In genomic region chr6:44177691-44178423, GRCh38 we compare ENCODE assay signal across 10 cellular contexts. TPM values are rescaled to one million over a fixed set of nuclear protein-coding genes. Genes with fewer than 3 reads are reported as not detected.
A peak's percentile ranks its signal among the peaks of the same experiment; 100 is the strongest.
DNase-seq lines count a peak whose midpoint lies in the region; ATAC-seq and TF ChIP-seq lines count a peak whose summit lies in the region.
"Had no signal": no experiment of that assay in that cellular context is flagged by ENCODE, and none has a peak within 500 bp of the region (broad histone marks: within the 10 kb centered on the region; RNA-seq: fewer than 3 reads in every experiment).

No MANE protein-coding gene starts in this region.

- BruUV-seq in Panc1 (replicated peaks; lab: Mats Ljungman, UMichigan) = no TSS peak

- peaks cover 5% of the 10 kb centered on the region for H3K4me1 Mint-ChIP-seq in T-helper 2 cell treated with Interferon-gamma antibody and Interleukin-4, amounts not matched to agents 5 μg/mL and 100 μg/mL, for 36 hours (ENCODE audit: low read depth)

- ATAC-seq in Panc1 (peak; percentile 72), lung (ENCODE audit: insufficient read depth, low FRiP score) (peak; percentile 41)

- intact Hi-C loops in Panc1 (cut with micrococcal nuclease; ENCODE audit: unreplicated experiment) = loop anchor here (5.0 kb wide), 1 partner anchor 44 kb away; the partner anchor contains the start of gene SLC29A1
- intact Hi-C loops in transverse colon (cut with DNase I; ENCODE audit: low total_unique reads) = loop anchor here (2.0 kb wide), 1 partner anchor 37 kb away; no protein-coding TSS in a partner anchor

- no peaks in the 10 kb centered on the region for H3K36me3 Mint-ChIP-seq in T-helper 2 cell treated with Interferon-gamma antibody and Interleukin-4, amounts not matched to agents 5 μg/mL and 100 μg/mL, for 36 hours (ENCODE audit: low read depth)

- no peak overlapping the region for H3K4me3 Mint-ChIP-seq in T-helper 2 cell treated with Interferon-gamma antibody and Interleukin-4, amounts not matched to agents 5 μg/mL and 100 μg/mL, for 36 hours

- DNase-seq in Panc1 (ENCODE audit: low read depth, low spot score) (peak; percentile 47), epithelial cell of esophagus (ENCODE audit: low read depth) (peak; percentile 64), lung (ENCODE audit: low spot score) (peak; percentile 51), transverse colon (peak; percentile 31), occipital lobe (lab: John Stamatoyannopoulos, UW) (no peak), 8988T (no peak)
- no peak for DNase-seq in T-helper 2 cell treated with Interferon-gamma antibody and Interleukin-4, amounts not matched to agents 5 μg/mL and 100 μg/mL, for 36 hours (ENCODE audit: low spot score)
- DNase-seq: activated naive CD4-positive, alpha-beta T cell had no signal

- in situ Hi-C loops in Panc1 (cut with HindIII; ENCODE audit: low pct_unique_long_range_greater_than_20kb, low sequenced_read_pairs) (no loop called here), transverse colon (cut with MboI; ENCODE audit: low pct_ligation_motif_present in 1 of 4, low pct_unique_long_range_greater_than_20kb in 1 of 4, low sequenced_read_pairs in 3 of 4) (loop anchor here in 1 of 4 donors (10.0 kb wide), 1 partner anchor 57 kb away; no protein-coding TSS in a partner anchor)

- TF ChIP-seq POLR2A in transverse colon (IDR thresholded peaks at IDR 0.05) = no peak

- H3K4me1 ChIP-seq in Panc1 (ENCODE audit: control insufficient read depth, insufficient read depth, low read length) (peaks cover 48% of the 10 kb centered on the region), lung (ENCODE audit: control insufficient read depth in 2 of 2, insufficient read depth in 2 of 2, low read length in 2 of 2) (peaks cover 0 to 4% of the 10 kb centered on the region in 2 donors), transverse colon (peaks cover 0 to under 1% (median 0%) of the 10 kb centered on the region in 4 donors)

- TF ChIP-seq EP300 in transverse colon (IDR thresholded peaks at IDR 0.05; ENCODE audit: low read depth) = no peak

- H3K27ac ChIP-seq in Panc1 (ENCODE audit: low read length) (peak overlapping the region; percentile 90), lung (ENCODE audit: low read depth in 1 of 2, low read length in 1 of 2) (no peak overlapping the region), transverse colon (peak overlapping the region in 2 of 4 donors; percentile 10 to 33)
- H3K27ac ChIP-seq: HL-60 had no signal

- no peaks in the 10 kb centered on the region for H3K27me3 ChIP-seq in Panc1 (ENCODE audit: control insufficient read depth, insufficient read depth, low read length)
- no peaks in the 10 kb centered on the region for H3K27me3 ChIP-seq in lung (ENCODE audit: control insufficient read depth, insufficient read depth)
- H3K27me3 ChIP-seq in transverse colon = no peaks in the 10 kb centered on the region

- no peak overlapping the region for H3K27ac Mint-ChIP-seq in T-helper 2 cell treated with Interferon-gamma antibody and Interleukin-4, amounts not matched to agents 5 μg/mL and 100 μg/mL, for 36 hours

- no peak overlapping the region for H3K4me3 ChIP-seq in Panc1 (ENCODE audit: low read depth in 2 of 2, low read length in 2 of 2)
- no peak overlapping the region for H3K4me3 ChIP-seq in epithelial cell of esophagus (ENCODE audit: low read length)
- H3K4me3 ChIP-seq in lung = no peak overlapping the region
- no peak overlapping the region for H3K4me3 ChIP-seq in transverse colon

- H3K9me3 ChIP-seq in Panc1 (ENCODE audit: control insufficient read depth, insufficient read depth, low read depth, low read length) = no peaks in the 10 kb centered on the region
- H3K9me3 ChIP-seq in lung (ENCODE audit: control insufficient read depth in 2 of 2, insufficient read depth in 1 of 2, low read length in 1 of 2) = no peaks in the 10 kb centered on the region
- no peaks in the 10 kb centered on the region for H3K9me3 ChIP-seq in transverse colon

- CTCF ChIA-PET in Panc1 (lab: Charles Lee) = interaction anchor here (1.2 kb wide), 1 partner anchor 57 kb away, joined by 4 read pairs; no protein-coding TSS in a partner anchor

- TF ChIP-seq CTCF in Panc1 (IDR thresholded peaks at IDR 0.05) = no peak
- no peak for TF ChIP-seq CTCF in epithelial cell of esophagus (IDR thresholded peaks at IDR 0.05; ENCODE audit: insufficient read depth, low read depth, low read length, missing control alignments)
- no peak for TF ChIP-seq CTCF in lung (IDR thresholded peaks at IDR 0.05; ENCODE audit: control extremely low read depth, extremely low read depth)
- TF ChIP-seq CTCF in transverse colon (IDR thresholded peaks at IDR 0.05) = no peak

- 76 to 87% methylated on average over 13 of the region's 13 CpGs for WGBS in lung, 2 donors
- WGBS in transverse colon (ENCODE audit: low coverage in 1 of 2), 2 donors = 81 to 83% methylated on average over 2 to 13 of the region's 13 CpGs

- no peaks in the 10 kb centered on the region for H3K36me3 ChIP-seq in Panc1 (ENCODE audit: control insufficient read depth, insufficient read depth, low read length)
- H3K36me3 ChIP-seq in lung (ENCODE audit: control insufficient read depth in 2 of 2, insufficient read depth in 2 of 2, low read length in 2 of 2) = no peaks in the 10 kb centered on the region
- H3K36me3 ChIP-seq in transverse colon = no peaks in the 10 kb centered on the region

- H3K27me3 Mint-ChIP-seq in T-helper 2 cell treated with Interferon-gamma antibody and Interleukin-4, amounts not matched to agents 5 μg/mL and 100 μg/mL, for 36 hours (ENCODE audit: low read depth) = no peaks in the 10 kb centered on the region

- POLR2A ChIA-PET in Panc1 (lab: Charles Lee) = interaction anchor here (0.6 kb wide), 1 partner anchor 45 kb away, joined by 3 read pairs; the partner anchor contains the start of gene SLC29A1

- no peaks in the 10 kb centered on the region for H3K9me3 Mint-ChIP-seq in T-helper 2 cell treated with Interferon-gamma antibody and Interleukin-4, amounts not matched to agents 5 μg/mL and 100 μg/mL, for 36 hours

RNA-seq across cellular contexts. Expression of gene CAPN11, which starts 19.2 kb away (rescaled TPM):
- 1.2 TPM for total RNA-seq in Panc1 (2021; ENCODE audit: unreplicated experiment)
- polyA plus RNA-seq in Panc1 (2012; ENCODE audit: insufficient read length) = 0.85 TPM
- under 1 TPM in 1 of 2 donors, not detected in 1; 0.15 TPM for total RNA-seq in lung
- polyA plus RNA-seq in lung = under 1 TPM; 0.07 to 0.30 TPM
- 10 to 100 TPM in 1 of 4 donors, 1 to 10 TPM in 2, not detected in 1; 1.6 to 19.8 (median 4.9) TPM for total RNA-seq in transverse colon
- not detected for total RNA-seq in occipital lobe

RNA-seq across cellular contexts. Expression of gene MYMX, which starts 38.9 kb away (rescaled TPM):
- total RNA-seq in Panc1 (2021; ENCODE audit: unreplicated experiment) (1.8 TPM), lung (not detected), transverse colon (under 1 TPM in 1 of 4 donors, not detected in 3; 0.95 TPM), occipital lobe (not detected)
- 1.9 TPM for polyA plus RNA-seq in Panc1 (2012; ENCODE audit: insufficient read length)
- under 1 TPM in 1 of 2 donors, not detected in 1; 0.21 TPM for polyA plus RNA-seq in lung
- total RNA-seq: urinary bladder had no signal

RNA-seq across cellular contexts. Expression of gene SLC29A1, which starts 45.5 kb away (rescaled TPM):
- total RNA-seq in Panc1 (2021; ENCODE audit: unreplicated experiment) (263 TPM), lung (10 to 100 TPM; 19.1 to 42.7 TPM), transverse colon (10 to 100 TPM; 25.1 to 45.2 (median 35.6) TPM), occipital lobe (5.5 TPM)
- polyA plus RNA-seq in Panc1 (2012; ENCODE audit: insufficient read length) = 313 TPM
- 10 to 100 TPM; 20.3 to 32.5 TPM for polyA plus RNA-seq in lung

RNA-seq across cellular contexts. Expression of gene TMEM63B, which starts 50.5 kb away (rescaled TPM):
- 54.1 TPM for total RNA-seq in Panc1 (2021; ENCODE audit: unreplicated experiment)
- 81.4 TPM for polyA plus RNA-seq in Panc1 (2012; ENCODE audit: insufficient read length)
- 10 to 100 TPM; 93.1 to 94.5 TPM for total RNA-seq in lung
- polyA plus RNA-seq in lung = 10 to 100 TPM; 49.0 to 83.6 TPM
- 100 to 1,000 TPM in 2 of 4 donors, 10 to 100 TPM in 2; 35.0 to 258 (median 89.4) TPM for total RNA-seq in transverse colon
- 41.3 TPM for total RNA-seq in occipital lobe

RNA-seq across cellular contexts. Expression of gene MRPL14, which starts 50.6 kb away (rescaled TPM):
- total RNA-seq in Panc1 (2021; ENCODE audit: unreplicated experiment) (82.0 TPM), lung (10 to 100 TPM; 70.8 to 90.2 TPM), transverse colon (10 to 100 TPM; 15.5 to 54.6 (median 45.9) TPM), occipital lobe (34.6 TPM)
- 80.3 TPM for polyA plus RNA-seq in Panc1 (2012; ENCODE audit: insufficient read length)
- polyA plus RNA-seq in lung = 100 to 1,000 TPM; 112 to 219 TPM

Comparison
In these comparisons a context has a peak if more than half of its experiments do, and no peak if none do; other contexts are left out.
1. DNase-seq: peak in Panc1 (single experiment), epithelial cell of esophagus (single experiment), lung (single experiment) and transverse colon (single experiment); none in occipital lobe (single experiment), 8988T (single experiment) and T-helper 2 cell treated with Interferon-gamma antibody and Interleukin-4, amounts not matched to agents 5 μg/mL and 100 μg/mL, for 36 hours (single experiment).